In the genomic region with DNA sequence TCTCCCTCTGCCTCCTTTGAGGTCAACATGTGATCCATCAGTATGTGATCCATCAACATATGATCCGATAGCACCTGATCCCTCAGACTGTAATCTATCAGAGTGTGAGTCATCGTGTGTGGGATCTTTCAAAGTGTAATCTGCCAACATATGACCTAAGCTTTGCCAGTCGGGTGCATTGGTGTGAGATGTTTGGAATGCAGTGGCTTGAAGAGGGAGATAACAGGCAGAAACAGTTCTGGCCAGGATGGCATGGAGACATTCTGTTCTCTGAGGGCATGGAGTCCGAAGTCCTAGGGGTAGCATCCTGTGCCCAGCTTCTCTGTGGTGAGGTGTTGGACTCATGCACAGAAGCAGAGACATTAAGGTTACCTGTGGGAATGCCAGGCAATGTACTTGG, we compare ENCODE assay signal across 1 cellular context.
TF ChIP-seq lines count a peak whose summit lies in the region.

No MANE protein-coding gene starts in this region.

TF ChIP-seq in WTC11, 78 proteins besides CTCF, POLR2A, EP300 and RAD21 (continued from another document):
- TF ChIP-seq, protein P1, sequence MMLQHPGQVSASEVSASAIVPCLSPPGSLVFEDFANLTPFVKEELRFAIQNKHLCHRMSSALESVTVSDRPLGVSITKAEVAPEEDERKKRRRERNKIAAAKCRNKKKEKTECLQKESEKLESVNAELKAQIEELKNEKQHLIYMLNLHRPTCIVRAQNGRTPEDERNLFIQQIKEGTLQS (CRISPR knock-in tag; conservative IDR thresholded peaks at IDR 0.05) = no peak
- TF ChIP-seq ZNF416 (CRISPR knock-in tag; IDR thresholded peaks at IDR 0.05) (no peak), ZNF232 (CRISPR knock-in tag; IDR thresholded peaks at IDR 0.05) (no peak), NFATC4 (CRISPR knock-in tag; IDR thresholded peaks at IDR 0.05) (no peak), TP53 (CRISPR knock-in tag; IDR thresholded peaks at IDR 0.05) (no peak)
